12 cellular contexts compared by ENCODE assay signal in the genomic region with DNA sequence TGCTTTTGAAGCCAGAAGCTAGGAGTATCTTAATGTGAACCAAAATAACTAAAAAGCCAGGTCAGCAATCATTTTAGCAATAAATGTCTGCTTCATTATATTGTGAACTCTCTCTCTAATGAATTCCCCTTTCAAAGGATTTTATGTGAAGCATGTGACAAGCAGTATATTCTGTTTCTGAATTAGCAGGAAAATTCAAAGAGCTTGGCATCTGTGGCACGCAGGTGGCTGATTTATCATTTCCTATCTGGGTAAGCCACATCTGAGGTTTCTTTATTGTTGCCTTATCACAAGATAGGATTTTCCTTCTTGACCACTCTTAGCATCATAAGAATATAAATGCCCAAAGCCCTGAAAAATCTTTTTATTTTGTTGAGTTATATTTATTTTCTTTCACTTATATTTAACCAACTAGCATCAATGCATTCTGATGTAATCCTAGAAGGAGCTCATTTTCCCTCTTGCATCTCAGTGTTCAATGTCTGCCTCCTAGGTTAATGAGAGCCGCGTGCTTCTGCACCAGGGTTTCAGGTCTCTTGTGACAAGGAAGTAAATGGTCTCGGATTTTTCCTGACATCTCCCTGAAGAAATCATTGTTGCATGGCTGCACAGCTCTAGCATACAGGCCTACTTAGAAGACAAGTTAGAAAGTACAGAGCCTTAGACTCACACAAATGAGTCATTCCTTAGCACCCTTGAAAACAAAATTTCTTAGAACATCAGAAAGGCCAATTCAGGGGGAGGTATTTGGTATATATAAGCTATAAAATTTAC. TPM values are rescaled to one million over a fixed set of nuclear protein-coding genes. Genes with fewer than 3 reads are reported as not detected.
DNase-seq lines count a peak whose midpoint lies in the region; ATAC-seq and TF ChIP-seq lines count a peak whose summit lies in the region.
"Had no signal": no experiment of that assay in that cellular context is flagged by ENCODE, and none has a peak within 500 bp of the region (broad histone marks: within the 10 kb centered on the region; RNA-seq: fewer than 3 reads in every experiment).

No MANE protein-coding gene starts in this region.

- DNase-seq in activated T-cell treated with anti-CD3 and anti-CD28 coated beads, Interleukin-2, amount 50 U/mL, for 24 hours: peak; percentile 32
- no peak for DNase-seq in activated T-cell treated with anti-CD3 and anti-CD28 coated beads for 4 hours
- DNase-seq in M059J (ENCODE audit: low read depth): peak; percentile 78
- peak; percentile 21 for DNase-seq in choroid plexus epithelial cell (ENCODE audit: low read depth)
- peak; percentile 75 for DNase-seq in retinal pigment epithelial cell (ENCODE audit: low read depth)
- DNase-seq in SW 1271 (lab: John Stamatoyannopoulos, UW): no peak
- DNase-seq in sciatic nerve (ENCODE audit: low spot score): no peak
- DNase-seq: adrenal gland, heart left ventricle, NCI-H1694 had no signal

- H3K36me3 Mint-ChIP-seq in activated T-cell treated with anti-CD3 and anti-CD28 coated beads, Interleukin-2, amount 50 U/mL, for 24 hours (ENCODE audit: low read depth): no peaks in the 10 kb centered on the region

- no peaks in the 10 kb centered on the region for H3K27me3 Mint-ChIP-seq in activated T-cell treated with anti-CD3 and anti-CD28 coated beads, Interleukin-2, amount 50 U/mL, for 24 hours

- no peaks in the 10 kb centered on the region for H3K9me3 Mint-ChIP-seq in activated T-cell treated with anti-CD3 and anti-CD28 coated beads, Interleukin-2, amount 50 U/mL, for 24 hours

- intact Hi-C loops in sciatic nerve (cut with DNase I): no loop called here

- no peak overlapping the region for H3K4me3 ChIP-seq in choroid plexus epithelial cell (ENCODE audit: low read depth, low read length)
- H3K4me3 ChIP-seq in retinal pigment epithelial cell (ENCODE audit: low read length): no peak overlapping the region
- H3K4me3 ChIP-seq: adrenal gland, heart left ventricle had no signal

- TF ChIP-seq CTCF in choroid plexus epithelial cell (conservative IDR thresholded peaks at IDR 0.05; ENCODE audit: low read depth, low read length) (no peak), retinal pigment epithelial cell (conservative IDR thresholded peaks at IDR 0.05; ENCODE audit: low read depth, low read length) (no peak)

- ATAC-seq in HG03342 (IDR thresholded peaks at IDR 0.05; ENCODE audit: unreplicated experiment) (no peak), sciatic nerve (no peak)
- ATAC-seq: heart left ventricle, Right ventricle myocardium inferior had no signal

- H3K27ac Mint-ChIP-seq in activated T-cell treated with anti-CD3 and anti-CD28 coated beads, Interleukin-2, amount 50 U/mL, for 24 hours: no peak overlapping the region

- H3K4me1 Mint-ChIP-seq in activated T-cell treated with anti-CD3 and anti-CD28 coated beads, Interleukin-2, amount 50 U/mL, for 24 hours (ENCODE audit: low read depth): peaks cover 31% of the 10 kb centered on the region

- no peak overlapping the region for H3K4me3 Mint-ChIP-seq in activated T-cell treated with anti-CD3 and anti-CD28 coated beads, Interleukin-2, amount 50 U/mL, for 24 hours

RNA-seq across cellular contexts. Expression of a gene that starts 57.0 kb away (rescaled TPM):
- total RNA-seq in M059J (2014; rRNA removed; shearing (Covaris generic)): 5.9 and 8.7 TPM in 2 replicates
- 22.4 TPM for total RNA-seq in sciatic nerve

Comparison
In these comparisons a context has a peak if more than half of its experiments do, and no peak if none do; other contexts are left out.
1. DNase-seq: peak in activated T-cell treated with anti-CD3 and anti-CD28 coated beads, Interleukin-2, amount 50 U/mL, for 24 hours (single experiment), M059J (single experiment), choroid plexus epithelial cell (single experiment) and retinal pigment epithelial cell (single experiment); none in activated T-cell treated with anti-CD3 and anti-CD28 coated beads for 4 hours (single experiment), SW 1271 (0 of 2) and sciatic nerve (single experiment).